ENCODE assay signal across 8 cellular contexts in genomic region chr17:29124135-29124930, GRCh38. TPM values are rescaled to one million over a fixed set of nuclear protein-coding genes. Genes with fewer than 3 reads are reported as not detected.
DNase-seq lines count a peak whose midpoint lies in the region; ATAC-seq and TF ChIP-seq lines count a peak whose summit lies in the region.

No MANE protein-coding gene starts in this region.

- H3K27ac Mint-ChIP-seq in activated CD4-positive, alpha-beta memory T cell treated with anti-CD3 and anti-CD28 coated beads for 36 hours: no peak overlapping the region

- peaks cover 12% of the 10 kb centered on the region for H3K36me3 ChIP-seq in DOHH2 (ENCODE audit: control insufficient read depth, low read length)

- no peaks in the 10 kb centered on the region for H3K4me1 Mint-ChIP-seq in activated CD4-positive, alpha-beta memory T cell treated with anti-CD3 and anti-CD28 coated beads for 36 hours (ENCODE audit: low read depth)

- ATAC-seq in HG02759 (IDR thresholded peaks at IDR 0.05; ENCODE audit: unreplicated experiment) (peak; percentile 60), omental fat pad (ENCODE audit: low FRiP score) (peak; percentile 62), GM19455 (IDR thresholded peaks at IDR 0.05; ENCODE audit: unreplicated experiment) (no peak), GM21576 (IDR thresholded peaks at IDR 0.05; ENCODE audit: unreplicated experiment) (no peak)

- peak; percentile 65 for TF ChIP-seq CTCF in DOHH2 (IDR thresholded peaks at IDR 0.05; ENCODE audit: low read depth, low read length, poor library complexity, severe bottlenecking)
- peak; percentile 76 for TF ChIP-seq CTCF in foreskin fibroblast (IDR thresholded peaks at IDR 0.05; ENCODE audit: low read depth, low read length)
- TF ChIP-seq CTCF in omental fat pad (IDR thresholded peaks at IDR 0.05): peak in 1 of 3 donors; percentile 21

- intact Hi-C loops in activated CD4-positive, alpha-beta memory T cell treated with anti-CD3 and anti-CD28 coated beads for 36 hours (cut with micrococcal nuclease): loop anchor here (1.0 kb wide), 2 partner anchors 13 to 21 kb away; no protein-coding TSS in a partner anchor

- H3K9me2 ChIP-seq in DOHH2 (replicated peaks; ENCODE audit: control insufficient read depth, low read length): no peaks in the 10 kb centered on the region

- H3K27ac ChIP-seq in DOHH2 (ENCODE audit: low read depth, low read length): no peak overlapping the region

- H3K36me3 Mint-ChIP-seq in activated CD4-positive, alpha-beta memory T cell treated with anti-CD3 and anti-CD28 coated beads for 36 hours: peaks cover under 1% of the 10 kb centered on the region

- H3K4me1 ChIP-seq in DOHH2 (ENCODE audit: control insufficient read depth, low read length): no peaks in the 10 kb centered on the region; the same call in 1 of the 2 replicates

- POLR2A ChIA-PET in activated CD4-positive, alpha-beta memory T cell treated with anti-CD3 and anti-CD28 coated beads for 36 hours (lab: Charles Lee): interaction anchor here (0.6 to 1.3 kb wide), 10 partner anchors 10 to 162 kb away, joined by 3 to 8 read pairs (median 3); no protein-coding TSS in a partner anchor

- no peak overlapping the region for H3K4me3 ChIP-seq in DOHH2 (ENCODE audit: low read length)
- no peak overlapping the region for H3K4me3 ChIP-seq in foreskin fibroblast (ENCODE audit: low read depth in 1 of 2, low read length in 2 of 2)

- CTCF ChIA-PET in activated CD4-positive, alpha-beta memory T cell treated with anti-CD3 and anti-CD28 coated beads for 36 hours (lab: Charles Lee): interaction anchor here (0.6 to 18.9 kb wide), 39 partner anchors 6 to 175 kb away, joined by 3 to 394 read pairs (median 6); partner anchors contain the start of genes MYO18A and PHF12

- H3K9me3 Mint-ChIP-seq in activated CD4-positive, alpha-beta memory T cell treated with anti-CD3 and anti-CD28 coated beads for 36 hours: no peaks in the 10 kb centered on the region

- no peaks in the 10 kb centered on the region; the same call in 1 of the 2 replicates for H3K79me2 ChIP-seq in DOHH2 (ENCODE audit: control insufficient read depth, low read length)

- H3K9me3 ChIP-seq in DOHH2 (ENCODE audit: control insufficient read depth, insufficient read depth, low read length): no peaks in the 10 kb centered on the region

- no peaks in the 10 kb centered on the region; the same call in 1 of the 2 replicates for H4K20me1 ChIP-seq in DOHH2 (ENCODE audit: control insufficient read depth, insufficient read depth, low read depth, low read length)

- DNase-seq in NCI-H446 (lab: John Stamatoyannopoulos, UW) (peak; percentile 25 to 64), foreskin fibroblast (peak; percentile 68 to 89), omental fat pad (ENCODE audit: low spot score) (no peak)
- peak; percentile 60 for DNase-seq in activated CD4-positive, alpha-beta memory T cell treated with anti-CD3 and anti-CD28 coated beads for 36 hours

- no peak overlapping the region for H3K4me2 ChIP-seq in DOHH2 (ENCODE audit: low read length)

- H3K4me3 Mint-ChIP-seq in activated CD4-positive, alpha-beta memory T cell treated with anti-CD3 and anti-CD28 coated beads for 36 hours: no peak overlapping the region

- H3K27me3 ChIP-seq in DOHH2 (ENCODE audit: control insufficient read depth, low read length): no peaks in the 10 kb centered on the region

- H3F3A ChIP-seq in DOHH2 (ENCODE audit: control insufficient read depth, insufficient read depth): no peaks in the 10 kb centered on the region

- no peaks in the 10 kb centered on the region for H3K27me3 Mint-ChIP-seq in activated CD4-positive, alpha-beta memory T cell treated with anti-CD3 and anti-CD28 coated beads for 36 hours

RNA-seq across cellular contexts. Expression of gene MYO18A, which starts 55.9 kb away (rescaled TPM):
- total RNA-seq in activated CD4-positive, alpha-beta memory T cell treated with anti-CD3 and anti-CD28 coated beads for 36 hours: 10 to 100 TPM; 46.3 to 47.1 TPM
- 10 to 100 TPM; 33.1 to 99.0 (median 50.6) TPM for total RNA-seq in omental fat pad

Comparison
In these comparisons a context has a peak if more than half of its experiments do, and no peak if none do; other contexts are left out.
1. ATAC-seq: peak in HG02759 (single experiment) and omental fat pad (single experiment); none in GM19455 (single experiment) and GM21576 (single experiment).